ENCODE assay signal across 25 cellular contexts in the genomic region with DNA sequence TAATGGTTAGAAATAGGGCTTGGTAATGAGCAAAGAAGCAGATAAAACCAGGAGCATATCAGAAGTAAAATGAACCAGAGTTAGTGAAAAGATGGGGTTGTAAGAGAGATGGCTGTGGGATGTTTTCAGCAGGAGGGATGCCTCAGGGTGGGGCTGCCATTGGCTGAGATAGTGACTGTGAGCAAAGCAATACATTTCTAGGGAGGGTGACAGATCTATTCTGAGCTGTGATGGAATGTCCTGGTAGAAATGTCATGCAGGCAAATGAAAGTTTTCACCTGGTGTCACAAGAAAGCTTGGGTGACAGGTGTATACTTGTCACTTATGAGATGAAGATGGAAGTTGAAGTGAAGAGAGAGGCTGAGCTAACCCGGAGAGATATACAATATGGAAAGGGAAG.
"Had no signal": no experiment of that assay in that cellular context is flagged by ENCODE, and none has a peak within 500 bp of the region (broad histone marks: within the 10 kb centered on the region; RNA-seq: fewer than 3 reads in every experiment).

No MANE protein-coding gene starts in this region.

- H3K27me3 ChIP-seq: Peyer's patch, SJSA1 had no signal

- H3K9me3 ChIP-seq: Peyer's patch, SJSA1 had no signal

- H3K4me3 ChIP-seq: PC-9, Peyer's patch, SJSA1, SK-N-MC had no signal

- H2AFZ ChIP-seq: PC-9 had no signal

- H3K4me1 ChIP-seq: Peyer's patch had no signal

- H3K27ac ChIP-seq: PC-9, Peyer's patch, SJSA1, SK-N-MC had no signal

- ATAC-seq: HepG2, Right ventricle myocardium inferior, T-cell had no signal

- H3K4me2 ChIP-seq: PC-9 had no signal

- H3K36me3 ChIP-seq: Peyer's patch, SJSA1 had no signal

- DNase-seq: KBM-7, MV-4-11, NCI-H1048, NCI-H1105, NCI-H1417, NCI-H1436 treated with DMSO at 0.1 percent for 48 hours, NCI-H1694 treated with DMSO at 0.1 percent for 48 hours, NCI-H1930, NCI-H2081, NCI-H2107, NCI-H226, NCI-H446, NCI-H510A, NCI-H524 treated with DMSO at 0.1 percent for 48 hours, NCI-H69, NCI-H774, PC-9, Peyer's patch, SIG-M5, SW 1271, T-cell had no signal
